In genomic region chr11:132093861-132094260, GRCh38 we compare ENCODE assay signal across 17 cellular contexts.
DNase-seq lines count a peak whose midpoint lies in the region; ATAC-seq, FAIRE-seq and TF ChIP-seq lines count a peak whose summit lies in the region.
"Had no signal": no experiment of that assay in that cellular context is flagged by ENCODE, and none has a peak within 500 bp of the region (broad histone marks: within the 10 kb centered on the region; RNA-seq: fewer than 3 reads in every experiment).

No MANE protein-coding gene starts in this region.

- ATAC-seq in HG03354 (IDR thresholded peaks at IDR 0.05; ENCODE audit: poor library complexity, severe bottlenecking, unreplicated experiment): peak; percentile 80
- ATAC-seq in GM21381 (IDR thresholded peaks at IDR 0.05; ENCODE audit: unreplicated experiment): no peak
- ATAC-seq in HG03196 (IDR thresholded peaks at IDR 0.05; ENCODE audit: unreplicated experiment): no peak
- ATAC-seq: HCT116; naive thymus-derived CD4-positive, alpha-beta T cell; PC-3 had no signal

- DNase-seq in GM12892 (ENCODE audit: insufficient read length): no peak
- peak; percentile 95 for DNase-seq in NOMO-1 treated with DMSO at 0.1 percent for 48 hours (lab: John Stamatoyannopoulos, UW; ENCODE audit: unreplicated experiment)
- DNase-seq in globus pallidus (ENCODE audit: low spot score): peak; percentile 35
- DNase-seq in HT-29 (ENCODE audit: low spot score): no peak
- DNase-seq: activated CD4-positive, alpha-beta T cell treated with anti-CD3 and anti-CD28 coated beads for 4 hours; activated naive CD4-positive, alpha-beta T cell treated with anti-CD3 and anti-CD28 coated beads, Interleukin-2, amount 50 U/mL, for 16 hours; KG1; naive thymus-derived CD4-positive, alpha-beta T cell; NCI-H146; PC-3; stimulated activated CD4-positive, alpha-beta T cell treated with anti-CD3 and anti-CD28 coated beads, Interleukin-2, amount 100 ng/mL, for 48 hours; T-helper 9 cell had no signal

- no peak for TF ChIP-seq POLR2A in GM12892 (IDR thresholded peaks at IDR 0.05; ENCODE audit: low read depth, low read length)

- FAIRE-seq in GM12892 (lab: Jason Lieb, UNC): peak; percentile 21
- FAIRE-seq: astrocyte had no signal

Comparison
In these comparisons a context has a peak if more than half of its experiments do, and no peak if none do; other contexts are left out.
1. DNase-seq: peak in NOMO-1 treated with DMSO at 0.1 percent for 48 hours (single experiment) and globus pallidus (single experiment); none in GM12892 (single experiment) and HT-29 (single experiment).